23 cellular contexts compared by ENCODE assay signal in genomic region chr6:108031968-108032367, GRCh38.
"Had no signal": no experiment of that assay in that cellular context is flagged by ENCODE, and none has a peak within 500 bp of the region (broad histone marks: within the 10 kb centered on the region; RNA-seq: fewer than 3 reads in every experiment).

No MANE protein-coding gene starts in this region.

- H3K27me3 ChIP-seq: ascending aorta had no signal

- H3K4me3 ChIP-seq: ascending aorta, SK-N-MC had no signal

- DNase-seq: activated CD4-positive, alpha-beta memory T cell treated with anti-CD3 and anti-CD28 coated beads for 36 hours; activated CD4-positive, alpha-beta T cell treated with anti-CD3 and anti-CD28 coated beads, Interleukin-2, amount 10 ng/mL, durations not matched to agents 7 days and 5 days; activated CD4-positive, CD25-positive, alpha-beta regulatory T cell; activated CD8-positive, alpha-beta memory T cell treated with anti-CD3 and anti-CD28 coated beads for 24 hours; activated effector memory CD4-positive, alpha-beta T cell treated with anti-CD3 and anti-CD28 coated beads, Interleukin-2, amount 50 U/mL, for 16 hours; activated naive CD4-positive, alpha-beta T cell treated with Interleukin-2 at 50 U/mL for 16 hours; activated naive CD8-positive, alpha-beta T cell treated with anti-CD3 and anti-CD28 coated beads, Interleukin-2, amount 50 U/mL, for 24 hours; activated T-cell treated with anti-CD3 and anti-CD28 coated beads, Interleukin-2, amount 50 U/mL, for 4 hours; amniotic stem cell; NCI-H1105 treated with DMSO at 0.1 percent for 48 hours; NCI-H1436 treated with DMSO at 0.1 percent for 48 hours; NCI-H187; NCI-H2081; NCI-H526 treated with DMSO at 0.1 percent for 48 hours; NCI-H82; RPMI8226; T-cell; T-helper 2 cell; T1000 had no signal

- H3K4me1 ChIP-seq: ascending aorta had no signal

- ATAC-seq: activated naive CD4-positive, alpha-beta T cell treated with anti-CD3 and anti-CD28 coated beads, Interleukin-2, amount 50 U/mL, for 72 hours; activated naive CD8-positive, alpha-beta T cell treated with anti-CD3 and anti-CD28 coated beads, Interleukin-2, amount 50 U/mL, for 24 hours; activated T-cell treated with anti-CD3 and anti-CD28 coated beads, Interleukin-2, amount 50 U/mL, for 4 hours; Right ventricle myocardium inferior; T-cell had no signal

- H3K9me3 ChIP-seq: ascending aorta had no signal

- H3K27ac ChIP-seq: ascending aorta, SK-N-MC had no signal
